14 cellular contexts compared by ENCODE assay signal in genomic region chr1:116516631-116517030, GRCh38. TPM values are rescaled to one million over a fixed set of nuclear protein-coding genes. Genes with fewer than 3 reads are reported as not detected.
DNase-seq lines count a peak whose midpoint lies in the region; ATAC-seq and TF ChIP-seq lines count a peak whose summit lies in the region.
"Had no signal": no experiment of that assay in that cellular context is flagged by ENCODE, and none has a peak within 500 bp of the region (broad histone marks: within the 10 kb centered on the region; RNA-seq: fewer than 3 reads in every experiment).

No MANE protein-coding gene starts in this region.

- TF ChIP-seq EP300 in tibial nerve (IDR thresholded peaks at IDR 0.05): no peak

- DNase-seq in activated T-cell treated with anti-CD3 and anti-CD28 coated beads, Interleukin-2, amount 50 U/mL, for 24 hours: no peak
- no peak for DNase-seq in activated T-cell treated with anti-CD3 and anti-CD28 coated beads, Interleukin-2, amount 50 U/mL, for 1 hour
- DNase-seq in activated naive CD8-positive, alpha-beta T cell treated with anti-CD3 and anti-CD28 coated beads, Interleukin-2, amount 50 U/mL, for 24 hours: no peak
- DNase-seq in spleen: no peak
- no peak for DNase-seq in tibial nerve (ENCODE audit: low spot score in 2 of 2)
- DNase-seq in COLO668 (lab: John Stamatoyannopoulos, UW; ENCODE audit: unreplicated experiment): no peak
- DNase-seq in NCI-H510A treated with DMSO at 0.1 percent for 48 hours (lab: John Stamatoyannopoulos, UW): no peak
- DNase-seq: brain microvascular endothelial cell, lower lobe of right lung, NCI-H1694 treated with DMSO at 0.1 percent for 48 hours, T-helper 9 cell, uterus had no signal

- intact Hi-C loops in spleen (cut with DNase I; ENCODE audit: low total_unique reads): loop anchor here (10.0 kb wide), 1 partner anchor 58 kb away; the partner anchor contains the start of gene CD58

- TF ChIP-seq POLR2A in spleen (IDR thresholded peaks at IDR 0.05) (no peak), tibial nerve (IDR thresholded peaks at IDR 0.05) (no peak)

- H3K4me1 ChIP-seq in spleen (peaks cover 16 to 59% (median 29%) of the 10 kb centered on the region in 6 donors), tibial nerve (peaks cover 0 to 4% (median 0%) of the 10 kb centered on the region in 4 donors)
- H3K4me1 ChIP-seq: uterus had no signal

- H3K27ac Mint-ChIP-seq in activated T-cell treated with anti-CD3 and anti-CD28 coated beads, Interleukin-2, amount 50 U/mL, for 24 hours: peak overlapping the region; percentile 11
- H3K27ac Mint-ChIP-seq in activated naive CD8-positive, alpha-beta T cell treated with anti-CD3 and anti-CD28 coated beads, Interleukin-2, amount 50 U/mL, for 24 hours: peak overlapping the region; percentile 36

- no peaks in the 10 kb centered on the region for H3K9me3 ChIP-seq in KOPT-K1 (ENCODE audit: insufficient read depth, low read length, poor library complexity, severe bottlenecking)
- no peaks in the 10 kb centered on the region for H3K9me3 ChIP-seq in spleen
- no peaks in the 10 kb centered on the region for H3K9me3 ChIP-seq in tibial nerve
- H3K9me3 ChIP-seq: lower lobe of right lung, uterus had no signal

- TF ChIP-seq CTCF in spleen (IDR thresholded peaks at IDR 0.05 in 8 of 11, conservative IDR thresholded peaks at IDR 0.05 in 3 of 11) (no peak), tibial nerve (IDR thresholded peaks at IDR 0.05) (no peak)

- H3K9me3 Mint-ChIP-seq in activated T-cell treated with anti-CD3 and anti-CD28 coated beads, Interleukin-2, amount 50 U/mL, for 24 hours: no peaks in the 10 kb centered on the region
- no peaks in the 10 kb centered on the region for H3K9me3 Mint-ChIP-seq in activated naive CD8-positive, alpha-beta T cell treated with anti-CD3 and anti-CD28 coated beads, Interleukin-2, amount 50 U/mL, for 24 hours

- peaks cover 49% of the 10 kb centered on the region for H3K4me1 Mint-ChIP-seq in activated T-cell treated with anti-CD3 and anti-CD28 coated beads, Interleukin-2, amount 50 U/mL, for 24 hours (ENCODE audit: low read depth)
- peaks cover 46% of the 10 kb centered on the region for H3K4me1 Mint-ChIP-seq in activated naive CD8-positive, alpha-beta T cell treated with anti-CD3 and anti-CD28 coated beads, Interleukin-2, amount 50 U/mL, for 24 hours

- peak overlapping the region in 1 of 8 donors; percentile 57 for H3K4me3 ChIP-seq in spleen
- H3K4me3 ChIP-seq in tibial nerve: no peak overlapping the region
- H3K4me3 ChIP-seq: lower lobe of right lung, uterus had no signal

- H3K27me3 ChIP-seq in spleen (replicated peaks in 1 of 7) (no peaks in the 10 kb centered on the region), tibial nerve (no peaks in the 10 kb centered on the region)
- H3K27me3 ChIP-seq: brain microvascular endothelial cell, uterus had no signal

- ATAC-seq in activated naive CD8-positive, alpha-beta T cell treated with anti-CD3 and anti-CD28 coated beads, Interleukin-2, amount 50 U/mL, for 24 hours: no peak
- ATAC-seq: lower lobe of right lung, Panc1 had no signal

- H3K36me3 Mint-ChIP-seq in activated T-cell treated with anti-CD3 and anti-CD28 coated beads, Interleukin-2, amount 50 U/mL, for 24 hours (ENCODE audit: low read depth): peaks cover 34% of the 10 kb centered on the region
- peaks cover 26% of the 10 kb centered on the region for H3K36me3 Mint-ChIP-seq in activated naive CD8-positive, alpha-beta T cell treated with anti-CD3 and anti-CD28 coated beads, Interleukin-2, amount 50 U/mL, for 24 hours (ENCODE audit: low read depth)

- H3K4me3 Mint-ChIP-seq in activated T-cell treated with anti-CD3 and anti-CD28 coated beads, Interleukin-2, amount 50 U/mL, for 24 hours: no peak overlapping the region
- no peak overlapping the region for H3K4me3 Mint-ChIP-seq in activated naive CD8-positive, alpha-beta T cell treated with anti-CD3 and anti-CD28 coated beads, Interleukin-2, amount 50 U/mL, for 24 hours

- H3K36me3 ChIP-seq in KOPT-K1 (ENCODE audit: insufficient read depth, low read length) (peaks cover 36% of the 10 kb centered on the region), spleen (peaks cover 0 to 45% (median 5%) of the 10 kb centered on the region in 6 donors), tibial nerve (peaks cover 0 to 20% (median 0%) of the 10 kb centered on the region in 3 donors)
- H3K36me3 ChIP-seq: brain microvascular endothelial cell, uterus had no signal

- H3K27me3 Mint-ChIP-seq in activated T-cell treated with anti-CD3 and anti-CD28 coated beads, Interleukin-2, amount 50 U/mL, for 24 hours: no peaks in the 10 kb centered on the region
- H3K27me3 Mint-ChIP-seq in activated naive CD8-positive, alpha-beta T cell treated with anti-CD3 and anti-CD28 coated beads, Interleukin-2, amount 50 U/mL, for 24 hours: no peaks in the 10 kb centered on the region

- WGBS in spleen, 5 donors: 77 to 87% (median 82%) methylated on average over 5 of the region's 5 CpGs
- WGBS in tibial nerve, 2 donors: 86 to 89% methylated on average over 5 of the region's 5 CpGs

- peak overlapping the region; percentile 93 for H3K27ac ChIP-seq in KOPT-K1 (ENCODE audit: low read depth, low read length, poor library complexity, severe bottlenecking)
- H3K27ac ChIP-seq in spleen: peak overlapping the region in 5 of 8 donors; percentile 83 to 95 (median 94)
- H3K27ac ChIP-seq in tibial nerve: no peak overlapping the region
- H3K27ac ChIP-seq: brain microvascular endothelial cell, uterus had no signal

RNA-seq across cellular contexts. Expression of gene CD58, which starts 54.2 kb away (rescaled TPM):
- 10 to 100 TPM; 25.5 to 52.1 (median 36.2) TPM for total RNA-seq in spleen
- 10 to 100 TPM in 2 of 3 donors, 1 to 10 TPM in 1; 9.7 to 17.2 (median 17.0) TPM for polyA plus RNA-seq in spleen
- 10 to 100 TPM; 15.9 to 36.0 (median 21.8) TPM for total RNA-seq in tibial nerve

Comparison
In these comparisons a context has a peak if more than half of its experiments do, and no peak if none do; other contexts are left out.
1. H3K27ac ChIP-seq: peak in KOPT-K1 (single experiment) and spleen (5 of 8); none in tibial nerve (0 of 4).